ENCODE assay signal across 30 cellular contexts in the genomic region with DNA sequence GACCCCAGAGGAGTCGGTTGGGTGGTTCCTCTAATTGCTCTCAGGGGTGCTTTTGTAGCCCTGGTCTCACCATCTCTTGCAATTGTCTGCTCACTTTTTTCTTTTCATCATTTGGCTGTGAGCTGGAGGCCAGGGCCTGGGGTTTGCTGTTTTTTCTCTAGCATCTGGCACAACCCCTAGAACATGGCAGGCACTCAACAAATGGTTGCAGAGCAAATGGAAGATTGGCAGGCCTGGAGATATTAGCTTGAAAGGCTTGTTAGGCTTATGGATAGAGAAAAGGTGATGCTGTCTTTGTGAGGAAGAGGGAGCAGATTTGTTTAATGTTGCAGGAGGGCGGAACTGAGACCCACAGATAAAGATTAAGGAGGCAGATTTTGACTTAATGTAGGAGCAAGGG. TPM values are rescaled to one million over a fixed set of nuclear protein-coding genes. Genes with fewer than 3 reads are reported as not detected.
"Had no signal": no experiment of that assay in that cellular context is flagged by ENCODE, and none has a peak within 500 bp of the region (broad histone marks: within the 10 kb centered on the region; RNA-seq: fewer than 3 reads in every experiment).

No MANE protein-coding gene starts in this region.

- H3K36me3 ChIP-seq: ascending aorta, brain microvascular endothelial cell, heart right ventricle had no signal

- FAIRE-seq: bronchial epithelial cell had no signal

- H3K27me3 Mint-ChIP-seq: activated CD4-positive, alpha-beta memory T cell treated with anti-CD3 and anti-CD28 coated beads for 36 hours; activated T-cell treated with anti-CD3 and anti-CD28 coated beads, Interleukin-2, amount 50 U/mL, for 24 hours had no signal

- H3K4me3 Mint-ChIP-seq: activated CD4-positive, alpha-beta memory T cell treated with anti-CD3 and anti-CD28 coated beads for 36 hours; activated CD4-positive, alpha-beta T cell treated with anti-CD3 and anti-CD28 coated beads for 36 hours; activated CD4-positive, alpha-beta T cell treated with anti-CD3 and anti-CD28 coated beads, Interleukin-2, amount 10 ng/mL, durations not matched to agents 24 days and 14 days; activated CD8-positive, alpha-beta memory T cell treated with anti-CD3 and anti-CD28 coated beads, Interleukin-2, amount 10 ng/mL, durations not matched to agents 7 days and 5 days; activated CD8-positive, alpha-beta T cell treated with anti-CD3 and anti-CD28 coated beads, Interleukin-2, amount 10 ng/mL, durations not matched to agents 7 days and 5 days; activated naive CD4-positive, alpha-beta T cell treated with anti-CD3 and anti-CD28 coated beads, Interleukin-2, amount 10 ng/mL, durations not matched to agents 7 days and 5 days; activated naive CD8-positive, alpha-beta T cell treated with anti-CD3 and anti-CD28 coated beads, Interleukin-2, amount 10 ng/mL, durations not matched to agents 7 days and 5 days; activated T-cell treated with anti-CD3 and anti-CD28 coated beads, Interleukin-2, amount 50 U/mL, for 24 hours; activated T-cell treated with anti-CD3 and anti-CD28 coated beads, Interleukin-2, amount 50 U/mL, for 72 hours; dendritic cell treated with granulocyte-macrophage colony-stimulating factor and Interleukin-4, amounts not matched to agents 40 ng/mL and 50 ng/mL, for 4 days; endodermal cell had no signal

- H3K9me3 Mint-ChIP-seq: activated CD4-positive, alpha-beta memory T cell treated with anti-CD3 and anti-CD28 coated beads for 36 hours; activated CD4-positive, alpha-beta T cell treated with anti-CD3 and anti-CD28 coated beads, Interleukin-2, amount 10 ng/mL, durations not matched to agents 24 days and 14 days; activated naive CD4-positive, alpha-beta T cell treated with anti-CD3 and anti-CD28 coated beads, Interleukin-2, amount 10 ng/mL, durations not matched to agents 7 days and 5 days; activated naive CD4-positive, alpha-beta T cell treated with anti-CD3 and anti-CD28 coated beads, Interleukin-2, amount 50 U/mL, for 72 hours; activated naive CD8-positive, alpha-beta T cell treated with anti-CD3 and anti-CD28 coated beads, Interleukin-2, amount 10 ng/mL, durations not matched to agents 7 days and 5 days; activated T-cell treated with anti-CD3 and anti-CD28 coated beads, Interleukin-2, amount 50 U/mL, for 24 hours; activated T-cell treated with anti-CD3 and anti-CD28 coated beads, Interleukin-2, amount 50 U/mL, for 72 hours; endodermal cell had no signal

- H3K27me3 ChIP-seq: ascending aorta, brain microvascular endothelial cell, dorsolateral prefrontal cortex, heart right ventricle had no signal

- H3K36me3 Mint-ChIP-seq: activated CD4-positive, alpha-beta memory T cell treated with anti-CD3 and anti-CD28 coated beads for 36 hours; activated CD8-positive, alpha-beta memory T cell treated with anti-CD3 and anti-CD28 coated beads, Interleukin-2, amount 10 ng/mL, durations not matched to agents 7 days and 5 days; activated naive CD4-positive, alpha-beta T cell treated with anti-CD3 and anti-CD28 coated beads, Interleukin-2, amount 10 ng/mL, durations not matched to agents 7 days and 5 days; activated naive CD4-positive, alpha-beta T cell treated with anti-CD3 and anti-CD28 coated beads, Interleukin-2, amount 50 U/mL, for 72 hours; activated naive CD8-positive, alpha-beta T cell treated with anti-CD3 and anti-CD28 coated beads, Interleukin-2, amount 10 ng/mL, durations not matched to agents 7 days and 5 days had no signal

- H3K27ac ChIP-seq: ascending aorta, brain microvascular endothelial cell, coronary artery, dorsolateral prefrontal cortex, hepatocyte had no signal

- ATAC-seq: activated CD4-positive, alpha-beta T cell treated with anti-CD3 and anti-CD28 coated beads for 36 hours; activated CD8-positive, alpha-beta memory T cell treated with anti-CD3 and anti-CD28 coated beads, Interleukin-2, amount 10 ng/mL, durations not matched to agents 7 days and 5 days; activated CD8-positive, alpha-beta T cell treated with anti-CD3 and anti-CD28 coated beads, Interleukin-2, amount 10 ng/mL, durations not matched to agents 7 days and 5 days; activated naive CD4-positive, alpha-beta T cell treated with anti-CD3 and anti-CD28 coated beads, Interleukin-2, amount 50 U/mL, for 72 hours; activated T-cell treated with anti-CD3 and anti-CD28 coated beads, Interleukin-2, amount 50 U/mL, for 72 hours; esophagus mucosa had no signal

- H3K4me3 ChIP-seq: ascending aorta, coronary artery, dorsolateral prefrontal cortex, heart right ventricle, hepatocyte had no signal

- H3K9me3 ChIP-seq: ascending aorta, heart right ventricle had no signal

- H3K27ac Mint-ChIP-seq: activated CD4-positive, alpha-beta memory T cell treated with anti-CD3 and anti-CD28 coated beads for 36 hours; activated CD4-positive, alpha-beta T cell treated with anti-CD3 and anti-CD28 coated beads for 36 hours; activated CD4-positive, alpha-beta T cell treated with anti-CD3 and anti-CD28 coated beads, Interleukin-2, amount 10 ng/mL, durations not matched to agents 24 days and 14 days; activated CD8-positive, alpha-beta memory T cell treated with anti-CD3 and anti-CD28 coated beads, Interleukin-2, amount 10 ng/mL, durations not matched to agents 7 days and 5 days; activated CD8-positive, alpha-beta T cell treated with anti-CD3 and anti-CD28 coated beads, Interleukin-2, amount 10 ng/mL, durations not matched to agents 7 days and 5 days; activated naive CD4-positive, alpha-beta T cell treated with anti-CD3 and anti-CD28 coated beads, Interleukin-2, amount 10 ng/mL, durations not matched to agents 7 days and 5 days; activated naive CD4-positive, alpha-beta T cell treated with anti-CD3 and anti-CD28 coated beads, Interleukin-2, amount 50 U/mL, for 72 hours; activated naive CD8-positive, alpha-beta T cell treated with anti-CD3 and anti-CD28 coated beads, Interleukin-2, amount 10 ng/mL, durations not matched to agents 7 days and 5 days; activated T-cell treated with anti-CD3 and anti-CD28 coated beads, Interleukin-2, amount 50 U/mL, for 24 hours; activated T-cell treated with anti-CD3 and anti-CD28 coated beads, Interleukin-2, amount 50 U/mL, for 72 hours; dendritic cell treated with granulocyte-macrophage colony-stimulating factor and Interleukin-4, amounts not matched to agents 40 ng/mL and 50 ng/mL, for 4 days; endodermal cell had no signal

- DNase-seq: activated CD4-positive, alpha-beta memory T cell treated with anti-CD3 and anti-CD28 coated beads for 36 hours; activated CD4-positive, alpha-beta T cell treated with anti-CD3 and anti-CD28 coated beads for 36 hours; activated CD4-positive, alpha-beta T cell treated with anti-CD3 and anti-CD28 coated beads, Interleukin-2, amount 10 ng/mL, durations not matched to agents 24 days and 14 days; activated CD4-positive, CD25-positive, alpha-beta regulatory T cell; activated CD4-positive, CD25-positive, alpha-beta regulatory T cell treated with anti-CD3 and anti-CD28 coated beads, Interleukin-2, amount 50 U/mL, for 72 hours; activated CD8-positive, alpha-beta memory T cell treated with anti-CD3 and anti-CD28 coated beads, Interleukin-2, amount 10 ng/mL, durations not matched to agents 7 days and 5 days; activated CD8-positive, alpha-beta memory T cell treated with anti-CD3 and anti-CD28 coated beads, Interleukin-2, amount 50 U/mL, for 4 hours; activated CD8-positive, alpha-beta T cell treated with anti-CD3 and anti-CD28 coated beads, Interleukin-2, amount 10 ng/mL, durations not matched to agents 7 days and 5 days; activated gamma-delta T cell; activated naive CD4-positive, alpha-beta T cell; activated naive CD4-positive, alpha-beta T cell treated with anti-CD3 and anti-CD28 coated beads, Interleukin-2, amount 10 ng/mL, durations not matched to agents 7 days and 5 days; activated naive CD8-positive, alpha-beta T cell treated with anti-CD3 and anti-CD28 coated beads, Interleukin-2, amount 10 ng/mL, durations not matched to agents 7 days and 5 days; activated T-cell treated with anti-CD3 and anti-CD28 coated beads, Interleukin-2, amount 50 U/mL, for 24 hours; activated T-cell treated with anti-CD3 and anti-CD28 coated beads, Interleukin-2, amount 50 U/mL, for 72 hours; brain microvascular endothelial cell; caudate nucleus; cerebellar nuclear complex; dorsolateral prefrontal cortex; effector memory CD4-positive, alpha-beta T cell; endodermal cell; foreskin fibroblast; heart right ventricle; T-helper 2 cell had no signal

- H3K4me1 Mint-ChIP-seq: activated CD4-positive, alpha-beta T cell treated with anti-CD3 and anti-CD28 coated beads for 36 hours; activated CD4-positive, alpha-beta T cell treated with anti-CD3 and anti-CD28 coated beads, Interleukin-2, amount 10 ng/mL, durations not matched to agents 24 days and 14 days had no signal

RNA-seq across cellular contexts. Expression of a gene that starts 47.0 kb away (rescaled TPM):
- total RNA-seq: ascending aorta, bronchial epithelial cell, esophagus mucosa had no signal
